In genomic region chr1:25618433-25618808, GRCh38 we compare ENCODE assay signal across 10 cellular contexts. TPM values are rescaled to one million over a fixed set of nuclear protein-coding genes. Genes with fewer than 3 reads are reported as not detected.
A peak's percentile ranks its signal among the peaks of the same experiment; 100 is the strongest.
DNase-seq lines count a peak whose midpoint lies in the region; ATAC-seq and TF ChIP-seq lines count a peak whose summit lies in the region.
"Had no signal": no experiment of that assay in that cellular context is flagged by ENCODE, and none has a peak within 500 bp of the region (broad histone marks: within the 10 kb centered on the region; RNA-seq: fewer than 3 reads in every experiment).

No MANE protein-coding gene starts in this region.

- H3K4me1 ChIP-seq in GM23338 (ENCODE audit: insufficient read depth) (peaks cover 23% of the 10 kb centered on the region), iPS-18a (ENCODE audit: control insufficient read depth, low read depth, low read length) (peaks cover 22% of the 10 kb centered on the region), skeletal muscle tissue (ENCODE audit: control insufficient read depth in 3 of 3, insufficient read depth in 3 of 3, low read length in 3 of 3) (peaks cover 35 to 40% (median 39%) of the 10 kb centered on the region in 3 donors)

- no peaks in the 10 kb centered on the region for H3K9me3 ChIP-seq in iPS-18a (ENCODE audit: control insufficient read depth, low read depth, low read length)
- no peaks in the 10 kb centered on the region for H3K9me3 ChIP-seq in skeletal muscle tissue (ENCODE audit: control insufficient read depth in 3 of 3, low read length in 3 of 3)
- H3K9me3 ChIP-seq: neutrophil had no signal

- no peak for ATAC-seq in GM23338
- no peak for ATAC-seq in activated CD8-positive, alpha-beta T cell treated with anti-CD3 and anti-CD28 coated beads, Interleukin-2, amount 10 ng/mL, durations not matched to agents 7 days and 5 days
- no peak for ATAC-seq in HG03439 (IDR thresholded peaks at IDR 0.05; ENCODE audit: unreplicated experiment)
- ATAC-seq in GM19351 (IDR thresholded peaks at IDR 0.05; ENCODE audit: unreplicated experiment), result no peak
- ATAC-seq in HG03025 (IDR thresholded peaks at IDR 0.05; ENCODE audit: low FRiP score, unreplicated experiment), result no peak
- no peak for ATAC-seq in HG02981 (IDR thresholded peaks at IDR 0.05; ENCODE audit: unreplicated experiment)

- H3K9ac ChIP-seq in iPS-18a (ENCODE audit: low read length) (no peak overlapping the region), skeletal muscle tissue (ENCODE audit: low read depth in 1 of 3, low read length in 3 of 3) (peak overlapping the region; percentile 44 to 85 (median 73))

- peak; percentile 24 for DNase-seq in GM23338 (ENCODE audit: low spot score)
- DNase-seq in activated CD8-positive, alpha-beta T cell treated with anti-CD3 and anti-CD28 coated beads, Interleukin-2, amount 10 ng/mL, durations not matched to agents 7 days and 5 days, result no peak
- DNase-seq: SW 1271 had no signal

- H3K4me1 Mint-ChIP-seq in GM23338, result peaks cover 28% of the 10 kb centered on the region
- peaks cover 80% of the 10 kb centered on the region for H3K4me1 Mint-ChIP-seq in activated CD8-positive, alpha-beta T cell treated with anti-CD3 and anti-CD28 coated beads, Interleukin-2, amount 10 ng/mL, durations not matched to agents 7 days and 5 days (ENCODE audit: low read depth)

- peaks cover 21% of the 10 kb centered on the region for H3K27me3 Mint-ChIP-seq in GM23338 (ENCODE audit: insufficient read depth, low read depth, poor library complexity)
- peaks cover 5% of the 10 kb centered on the region for H3K27me3 Mint-ChIP-seq in activated CD8-positive, alpha-beta T cell treated with anti-CD3 and anti-CD28 coated beads, Interleukin-2, amount 10 ng/mL, durations not matched to agents 7 days and 5 days (ENCODE audit: low read depth)

- H3K79me2 ChIP-seq in GM23338 (replicated peaks; ENCODE audit: insufficient read depth), result peaks cover 6% of the 10 kb centered on the region; the same call in 1 of the 2 replicates

- CTCF ChIA-PET in activated CD8-positive, alpha-beta T cell treated with anti-CD3 and anti-CD28 coated beads, Interleukin-2, amount 10 ng/mL, durations not matched to agents 7 days and 5 days (lab: Charles Lee), result interaction anchor here (0.6 to 4.8 kb wide), 24 partner anchors 9 to 192 kb away, joined by 3 to 63 read pairs (median 6); no protein-coding TSS in a partner anchor

- TF ChIP-seq CTCF in GM23338 (conservative IDR thresholded peaks at IDR 0.05; ENCODE audit: low read depth in 2 of 2), result no peak

- H3K4me3 ChIP-seq in GM23338 (peak overlapping the region; percentile 81), iPS-18a (ENCODE audit: low read length) (peak overlapping the region; percentile 59), skeletal muscle tissue (ENCODE audit: low read length in 3 of 3) (peak overlapping the region; percentile 32 to 71 (median 60))

- H3K27me3 ChIP-seq in GM23338 (ENCODE audit: insufficient read depth) (peaks cover 16% of the 10 kb centered on the region), iPS-18a (ENCODE audit: control insufficient read depth, insufficient read depth, low read length) (peaks cover 39% of the 10 kb centered on the region), skeletal muscle tissue (ENCODE audit: control insufficient read depth in 3 of 3, insufficient read depth in 3 of 3, low read length in 3 of 3) (no peaks in the 10 kb centered on the region)

- H3K27ac ChIP-seq in GM23338 (ENCODE audit: low read depth) (no peak overlapping the region), iPS-18a (ENCODE audit: low read length) (no peak overlapping the region), skeletal muscle tissue (ENCODE audit: low read depth, low read length) (peak overlapping the region; percentile 0)
- H3K27ac ChIP-seq: neutrophil had no signal

- H3K9me3 Mint-ChIP-seq in GM23338, result no peaks in the 10 kb centered on the region
- H3K9me3 Mint-ChIP-seq in activated CD8-positive, alpha-beta T cell treated with anti-CD3 and anti-CD28 coated beads, Interleukin-2, amount 10 ng/mL, durations not matched to agents 7 days and 5 days (ENCODE audit: insufficient read depth), result no peaks in the 10 kb centered on the region

- POLR2A ChIA-PET in activated CD8-positive, alpha-beta T cell treated with anti-CD3 and anti-CD28 coated beads, Interleukin-2, amount 10 ng/mL, durations not matched to agents 7 days and 5 days (lab: Charles Lee), result interaction anchor here (0.7 kb wide), 1 partner anchor 61 kb away, joined by 3 read pairs; no protein-coding TSS in a partner anchor

- H3K4me3 Mint-ChIP-seq in GM23338, result peak overlapping the region; percentile 65
- H3K4me3 Mint-ChIP-seq in activated CD8-positive, alpha-beta T cell treated with anti-CD3 and anti-CD28 coated beads, Interleukin-2, amount 10 ng/mL, durations not matched to agents 7 days and 5 days, result peak overlapping the region; percentile 83

- H3K36me3 ChIP-seq in GM23338 (ENCODE audit: insufficient read depth) (no peaks in the 10 kb centered on the region), iPS-18a (ENCODE audit: control insufficient read depth, low read depth, low read length) (no peaks in the 10 kb centered on the region), skeletal muscle tissue (ENCODE audit: control insufficient read depth in 3 of 3, insufficient read depth in 3 of 3, low read length in 3 of 3) (no peaks in the 10 kb centered on the region)
- H3K36me3 ChIP-seq: neutrophil had no signal

- H3K4me2 ChIP-seq in GM23338, result peak overlapping the region; percentile 96

- peaks cover 4% of the 10 kb centered on the region for H3F3A ChIP-seq in GM23338 (replicated peaks; ENCODE audit: low read depth)

- H2AFZ ChIP-seq in GM23338, result peak overlapping the region; percentile 98; the same call in 1 of the 2 replicates

- H3K9me2 ChIP-seq in GM23338 (ENCODE audit: insufficient read depth), result no peaks in the 10 kb centered on the region

- peaks cover 6% of the 10 kb centered on the region for H4K20me1 ChIP-seq in GM23338 (replicated peaks; ENCODE audit: insufficient read depth)

- H3K27ac Mint-ChIP-seq in GM23338, result no peak overlapping the region
- peak overlapping the region; percentile 78 for H3K27ac Mint-ChIP-seq in activated CD8-positive, alpha-beta T cell treated with anti-CD3 and anti-CD28 coated beads, Interleukin-2, amount 10 ng/mL, durations not matched to agents 7 days and 5 days

- no peaks in the 10 kb centered on the region; the same call in 2 of the 3 replicates for H3K36me3 Mint-ChIP-seq in GM23338 (ENCODE audit: low read depth)
- H3K36me3 Mint-ChIP-seq in activated CD8-positive, alpha-beta T cell treated with anti-CD3 and anti-CD28 coated beads, Interleukin-2, amount 10 ng/mL, durations not matched to agents 7 days and 5 days (ENCODE audit: low read depth), result peaks cover 29% of the 10 kb centered on the region

TF ChIP-seq in GM23338, 12 proteins besides CTCF, POLR2A, EP300 and RAD21 (continues in another document):
- TF ChIP-seq JUNB (IDR thresholded peaks at IDR 0.05; ENCODE audit: unreplicated experiment) (no peak), NANOG (IDR thresholded peaks at IDR 0.05; ENCODE audit: borderline replicate concordance) (no peak), ZNF331 (CRISPR knock-in tag; IDR thresholded peaks at IDR 0.05; ENCODE audit: low read depth) (no peak)

RNA-seq across cellular contexts. Expression of gene MAN1C1, which starts 1.8 kb away (rescaled TPM):
- total RNA-seq in GM23338 (2014; rRNA removed; shearing (Covaris generic)), result 11.6 and 13.6 TPM in 2 replicates
- 5.4 and 5.9 TPM in 2 replicates for polyA plus RNA-seq in GM23338 (2016; fragmentation: Nextera tagmentation; extraction: Ambion mirVana)
- 10 to 100 TPM; 16.8 to 17.9 TPM for total RNA-seq in activated CD8-positive, alpha-beta T cell treated with anti-CD3 and anti-CD28 coated beads, Interleukin-2, amount 10 ng/mL, durations not matched to agents 7 days and 5 days
- total RNA-seq in skeletal muscle tissue, result 6.3 TPM
